ENCODE assay signal across 13 cellular contexts in the genomic region with DNA sequence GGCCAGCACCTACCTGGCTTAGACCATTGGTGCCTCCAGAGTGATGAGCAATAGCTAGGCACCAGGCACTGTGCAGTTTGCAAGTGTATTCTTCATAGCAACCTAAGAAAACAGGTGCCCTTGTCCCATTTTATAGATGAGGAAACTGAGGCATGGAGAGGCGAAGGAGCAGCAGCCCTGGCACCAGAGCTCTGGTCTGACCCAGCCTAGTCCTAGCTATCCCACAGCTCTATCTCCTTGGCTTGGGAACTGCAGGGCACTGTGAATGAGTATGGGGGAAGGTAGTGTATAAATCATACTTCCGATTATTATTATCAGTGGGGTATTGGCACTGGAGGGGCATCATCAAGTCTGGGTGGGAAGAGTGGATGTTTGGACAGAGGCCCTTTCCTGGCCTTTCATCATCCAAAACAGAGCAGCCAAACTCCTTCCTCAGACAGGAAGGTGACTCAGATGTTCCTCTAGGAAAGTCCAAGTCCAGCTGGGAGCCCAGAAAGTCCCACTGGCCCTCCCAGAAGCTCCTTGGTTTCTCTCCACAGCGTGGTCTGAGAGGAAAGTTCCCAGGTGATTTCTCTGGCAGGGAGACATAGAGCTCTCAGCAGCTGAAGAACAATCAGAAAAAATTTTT. TPM values are rescaled to one million over a fixed set of nuclear protein-coding genes. Genes with fewer than 3 reads are reported as not detected.
A peak's percentile ranks its signal among the peaks of the same experiment; 100 is the strongest.
DNase-seq lines count a peak whose midpoint lies in the region; ATAC-seq, FAIRE-seq and TF ChIP-seq lines count a peak whose summit lies in the region.
"Had no signal": no experiment of that assay in that cellular context is flagged by ENCODE, and none has a peak within 500 bp of the region (broad histone marks: within the 10 kb centered on the region; RNA-seq: fewer than 3 reads in every experiment).

No MANE protein-coding gene starts in this region.

- no peak for TF ChIP-seq POLR2A in body of pancreas (IDR thresholded peaks at IDR 0.05)

- H3K27ac Mint-ChIP-seq in endodermal cell: no peak overlapping the region

- H3K36me3 ChIP-seq in body of pancreas (replicated peaks in 1 of 2; ENCODE audit: insufficient read depth in 1 of 2, low read depth in 2 of 2) (no peaks in the 10 kb centered on the region), kidney (ENCODE audit: control insufficient read depth in 1 of 2, insufficient read depth in 2 of 2, low read length in 2 of 2) (no peaks in the 10 kb centered on the region), stomach smooth muscle (ENCODE audit: control insufficient read depth in 2 of 2, insufficient read depth in 2 of 2, low read length in 2 of 2) (no peaks in the 10 kb centered on the region), endodermal cell (ENCODE audit: control insufficient read depth, insufficient read depth, low read length) (no peaks in the 10 kb centered on the region)
- H3K36me3 ChIP-seq: cardiac muscle cell had no signal

- H3K27me3 Mint-ChIP-seq in endodermal cell (ENCODE audit: insufficient read depth): peaks cover 10% of the 10 kb centered on the region

- H3K27me3 ChIP-seq in body of pancreas (no peaks in the 10 kb centered on the region), stomach smooth muscle (ENCODE audit: control insufficient read depth in 1 of 2, insufficient read depth in 2 of 2, low read length in 2 of 2) (peaks cover 4% of the 10 kb centered on the region in 2 donors), endodermal cell (ENCODE audit: control insufficient read depth, insufficient read depth, low read length, poor library complexity, severe bottlenecking) (no peaks in the 10 kb centered on the region)
- H3K27me3 ChIP-seq: cardiac muscle cell had no signal

- H3K4me1 Mint-ChIP-seq in endodermal cell: peaks cover 7% of the 10 kb centered on the region

- intact Hi-C loops in body of pancreas (cut with DNase I): no loop called here
- intact Hi-C loops in kidney (cut with DNase I): no loop called here

- H3K36me3 Mint-ChIP-seq in endodermal cell (ENCODE audit: low read depth): no peaks in the 10 kb centered on the region

- peaks cover 17% of the 10 kb centered on the region for H3K4me1 ChIP-seq in body of pancreas
- H3K4me1 ChIP-seq in kidney (ENCODE audit: control insufficient read depth in 1 of 2, insufficient read depth in 1 of 2, low read depth in 1 of 2, low read length in 2 of 2): peaks cover 5 to 8% of the 10 kb centered on the region in 2 donors
- peaks cover 6% of the 10 kb centered on the region for H3K4me1 ChIP-seq in stomach smooth muscle (ENCODE audit: control insufficient read depth, insufficient read depth, low read length)
- no peaks in the 10 kb centered on the region for H3K4me1 ChIP-seq in endodermal cell (ENCODE audit: control insufficient read depth, insufficient read depth, low read length)

- H3K9ac ChIP-seq in kidney (ENCODE audit: low read length in 2 of 2): no peak overlapping the region
- H3K9ac ChIP-seq in stomach smooth muscle (ENCODE audit: low read length in 2 of 2): no peak overlapping the region
- no peak overlapping the region for H3K9ac ChIP-seq in endodermal cell (ENCODE audit: extremely low read depth, low read length, poor library complexity, severe bottlenecking)

- H3K9me3 ChIP-seq in body of pancreas (no peaks in the 10 kb centered on the region), kidney (ENCODE audit: control insufficient read depth in 1 of 2, low read length in 2 of 2) (no peaks in the 10 kb centered on the region), stomach smooth muscle (ENCODE audit: control insufficient read depth in 2 of 2, low read length in 2 of 2) (no peaks in the 10 kb centered on the region), endodermal cell (ENCODE audit: control insufficient read depth, low read length) (no peaks in the 10 kb centered on the region)

- peak; percentile 43 for DNase-seq in HFF-Myc (ENCODE audit: extremely low read depth, low read depth)
- peak in 1 of 4 donors; percentile 35 for DNase-seq in body of pancreas
- DNase-seq in kidney: no peak
- no peak for DNase-seq in endodermal cell
- DNase-seq in stimulated activated CD8-positive, alpha-beta memory T cell treated with anti-CD3 and anti-CD28 coated beads, Interleukin-4, amount 100 ng/mL, for 48 hours: no peak
- DNase-seq: NCI-H1417; stimulated activated naive CD4-positive, alpha-beta T cell treated with Interleukin-2 at 50 U/mL for 16 hours; T1000 had no signal

- H3K4me3 Mint-ChIP-seq in endodermal cell: no peak overlapping the region

- no peaks in the 10 kb centered on the region for H3K9me3 Mint-ChIP-seq in endodermal cell

- H3K27ac ChIP-seq in body of pancreas (peak overlapping the region in 2 of 4 donors; percentile 24), kidney (ENCODE audit: low read depth in 2 of 2, low read length in 2 of 2) (peak overlapping the region; percentile 67 to 77), stomach smooth muscle (ENCODE audit: low read length) (peak overlapping the region; percentile 18), endodermal cell (ENCODE audit: low read depth, low read length) (no peak overlapping the region)
- H3K27ac ChIP-seq: cardiac muscle cell had no signal

- H3K4me3 ChIP-seq in HFF-Myc (replicated peaks; ENCODE audit: low read depth, low read length) (no peak overlapping the region), body of pancreas (no peak overlapping the region), kidney (ENCODE audit: low read length in 2 of 2) (no peak overlapping the region), stomach smooth muscle (ENCODE audit: low read length in 2 of 2) (no peak overlapping the region), endodermal cell (ENCODE audit: low read length) (no peak overlapping the region)
- H3K4me3 ChIP-seq: cardiac muscle cell, GM12878 had no signal

- no peak for FAIRE-seq in kidney (lab: Jason Lieb, UNC)
- FAIRE-seq: GM12878 had no signal

- 82 to 85% methylated on average over 3 of the region's 3 CpGs for WGBS in body of pancreas, 2 donors
- 90 to 91% methylated on average over 1 to 3 of the region's 3 CpGs for WGBS in endodermal cell (ENCODE audit: insufficient coverage in 1 of 2, insufficient read length in 1 of 2), 2 experiments

- ATAC-seq in body of pancreas (peak; percentile 43), GM19351 (IDR thresholded peaks at IDR 0.05; ENCODE audit: unreplicated experiment) (no peak), HG02678 (IDR thresholded peaks at IDR 0.05; ENCODE audit: unreplicated experiment) (no peak)
- ATAC-seq: GM12878 had no signal

- no peak for TF ChIP-seq CTCF in HFF-Myc (IDR thresholded peaks at IDR 0.05; ENCODE audit: low read depth, low read length, missing control alignments)
- no peak for TF ChIP-seq CTCF in body of pancreas (IDR thresholded peaks at IDR 0.05)
- TF ChIP-seq CTCF in kidney (IDR thresholded peaks at IDR 0.05; ENCODE audit: borderline replicate concordance, extremely low read depth, insufficient read depth): no peak
- no peak for TF ChIP-seq CTCF in endodermal cell (conservative IDR thresholded peaks at IDR 0.05)

RNA-seq across cellular contexts. Expression of a gene that starts 32.0 kb away (rescaled TPM):
- total RNA-seq in body of pancreas: 10 to 100 TPM; 32.9 to 43.2 TPM
- total RNA-seq in kidney: 64.4 TPM
- polyA plus RNA-seq in kidney (ENCODE audit: insufficient read depth, low read depth, low replicate concordance): 83.8 TPM
- 1 to 10 TPM; 5.9 to 9.1 TPM for total RNA-seq in endodermal cell
- polyA plus RNA-seq in endodermal cell (2013, experiment 1 of 2): 2.1 TPM
- polyA plus RNA-seq in endodermal cell (2013, experiment 2 of 2): 2.4 TPM

RNA-seq across cellular contexts. Expression of a gene that starts 42.1 kb away (rescaled TPM):
- not detected for total RNA-seq in body of pancreas
- total RNA-seq in kidney: 1.3 TPM
- polyA plus RNA-seq in kidney (ENCODE audit: insufficient read depth, low read depth, low replicate concordance): not detected
- not detected for total RNA-seq in endodermal cell
- not detected for polyA plus RNA-seq in endodermal cell (2013, experiment 1 of 2)
- polyA plus RNA-seq in endodermal cell (2013, experiment 2 of 2): not detected

RNA-seq across cellular contexts. Expression of a gene that starts 55.8 kb away (rescaled TPM):
- total RNA-seq in body of pancreas (10 to 100 TPM; 14.5 to 19.1 TPM), kidney (46.4 TPM), endodermal cell (1 to 10 TPM in 1 of 2 donors, under 1 TPM in 1; 0.18 to 1.0 TPM)
- polyA plus RNA-seq in kidney (ENCODE audit: insufficient read depth, low read depth, low replicate concordance): 39.1 TPM
- 5.5 TPM for polyA plus RNA-seq in endodermal cell (2013, experiment 1 of 2)
- polyA plus RNA-seq in endodermal cell (2013, experiment 2 of 2): 6.3 TPM

Comparison
In these comparisons a context has a peak if more than half of its experiments do, and no peak if none do; other contexts are left out.
1. RNA of a gene that starts 55.8 kb away (total RNA-seq): 46.4 TPM in kidney (single experiment) and 14.5 to 19.1 TPM in body of pancreas; 0.18 to 1.0 TPM in endodermal cell; every median in the first group is over 4 times any median in the second.